1 cellular context compared by ENCODE assay signal in the genomic region with DNA sequence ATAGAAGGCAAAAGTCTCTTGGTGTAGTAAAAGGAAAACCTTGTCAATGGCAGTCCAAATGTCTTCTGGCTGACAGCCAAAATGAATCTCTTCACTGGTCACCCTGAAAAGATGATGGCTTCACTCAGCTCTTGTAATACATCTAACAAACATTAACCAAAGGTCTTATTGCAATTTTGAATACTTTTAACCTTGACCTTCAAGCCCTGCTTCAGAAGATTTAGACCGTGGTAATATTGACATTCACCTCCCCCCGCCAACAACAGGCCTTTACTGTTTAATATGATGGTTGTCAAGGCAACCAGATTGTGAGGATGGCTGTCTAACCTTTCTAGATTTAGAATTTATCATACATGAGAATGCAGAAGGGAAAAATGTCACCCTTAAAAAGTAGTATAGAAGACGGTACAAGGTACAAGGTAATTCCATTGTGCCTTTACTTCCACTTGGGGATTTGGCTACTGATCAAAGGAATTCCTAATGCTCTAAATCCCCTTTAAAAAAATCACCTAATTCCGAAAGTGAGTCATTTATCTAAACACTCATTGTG.
A peak's percentile ranks its signal among the peaks of the same experiment; 100 is the strongest.
TF ChIP-seq lines count a peak whose summit lies in the region.

No MANE protein-coding gene starts in this region.

TF ChIP-seq in HepG2, 621 proteins besides CTCF, POLR2A, EP300 and RAD21 (continued from another document and continues in another):
- TF ChIP-seq, protein P1, sequence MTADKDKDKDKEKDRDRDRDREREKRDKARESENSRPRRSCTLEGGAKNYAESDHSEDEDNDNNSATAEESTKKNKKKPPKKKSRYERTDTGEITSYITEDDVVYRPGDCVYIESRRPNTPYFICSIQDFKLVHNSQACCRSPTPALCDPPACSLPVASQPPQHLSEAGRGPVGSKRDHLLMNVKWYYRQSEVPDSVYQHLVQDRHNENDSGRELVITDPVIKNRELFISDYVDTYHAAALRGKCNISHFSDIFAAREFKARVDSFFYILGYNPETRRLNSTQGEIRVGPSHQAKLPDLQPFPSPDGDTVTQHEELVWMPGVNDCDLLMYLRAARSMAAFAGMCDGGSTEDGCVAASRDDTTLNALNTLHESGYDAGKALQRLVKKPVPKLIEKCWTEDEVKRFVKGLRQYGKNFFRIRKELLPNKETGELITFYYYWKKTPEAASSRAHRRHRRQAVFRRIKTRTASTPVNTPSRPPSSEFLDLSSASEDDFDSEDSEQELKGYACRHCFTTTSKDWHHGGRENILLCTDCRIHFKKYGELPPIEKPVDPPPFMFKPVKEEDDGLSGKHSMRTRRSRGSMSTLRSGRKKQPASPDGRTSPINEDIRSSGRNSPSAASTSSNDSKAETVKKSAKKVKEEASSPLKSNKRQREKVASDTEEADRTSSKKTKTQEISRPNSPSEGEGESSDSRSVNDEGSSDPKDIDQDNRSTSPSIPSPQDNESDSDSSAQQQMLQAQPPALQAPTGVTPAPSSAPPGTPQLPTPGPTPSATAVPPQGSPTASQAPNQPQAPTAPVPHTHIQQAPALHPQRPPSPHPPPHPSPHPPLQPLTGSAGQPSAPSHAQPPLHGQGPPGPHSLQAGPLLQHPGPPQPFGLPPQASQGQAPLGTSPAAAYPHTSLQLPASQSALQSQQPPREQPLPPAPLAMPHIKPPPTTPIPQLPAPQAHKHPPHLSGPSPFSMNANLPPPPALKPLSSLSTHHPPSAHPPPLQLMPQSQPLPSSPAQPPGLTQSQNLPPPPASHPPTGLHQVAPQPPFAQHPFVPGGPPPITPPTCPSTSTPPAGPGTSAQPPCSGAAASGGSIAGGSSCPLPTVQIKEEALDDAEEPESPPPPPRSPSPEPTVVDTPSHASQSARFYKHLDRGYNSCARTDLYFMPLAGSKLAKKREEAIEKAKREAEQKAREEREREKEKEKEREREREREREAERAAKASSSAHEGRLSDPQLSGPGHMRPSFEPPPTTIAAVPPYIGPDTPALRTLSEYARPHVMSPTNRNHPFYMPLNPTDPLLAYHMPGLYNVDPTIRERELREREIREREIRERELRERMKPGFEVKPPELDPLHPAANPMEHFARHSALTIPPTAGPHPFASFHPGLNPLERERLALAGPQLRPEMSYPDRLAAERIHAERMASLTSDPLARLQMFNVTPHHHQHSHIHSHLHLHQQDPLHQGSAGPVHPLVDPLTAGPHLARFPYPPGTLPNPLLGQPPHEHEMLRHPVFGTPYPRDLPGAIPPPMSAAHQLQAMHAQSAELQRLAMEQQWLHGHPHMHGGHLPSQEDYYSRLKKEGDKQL (CRISPR knock-in tag; IDR thresholded peaks at IDR 0.05; ENCODE audit: low read depth), result peak; percentile 91
- TF ChIP-seq SP140L (CRISPR knock-in tag; IDR thresholded peaks at IDR 0.05; ENCODE audit: borderline replicate concordance), result 0 out of 2 replicates have a peak, but pooled peaks have one; percentile 26
- TF ChIP-seq ZNF382 (CRISPR knock-in tag; IDR thresholded peaks at IDR 0.05; ENCODE audit: borderline replicate concordance), result no peak
- TF ChIP-seq CENPT (CRISPR knock-in tag; IDR thresholded peaks at IDR 0.05; ENCODE audit: low read depth), result no peak
- TF ChIP-seq, protein P2, sequence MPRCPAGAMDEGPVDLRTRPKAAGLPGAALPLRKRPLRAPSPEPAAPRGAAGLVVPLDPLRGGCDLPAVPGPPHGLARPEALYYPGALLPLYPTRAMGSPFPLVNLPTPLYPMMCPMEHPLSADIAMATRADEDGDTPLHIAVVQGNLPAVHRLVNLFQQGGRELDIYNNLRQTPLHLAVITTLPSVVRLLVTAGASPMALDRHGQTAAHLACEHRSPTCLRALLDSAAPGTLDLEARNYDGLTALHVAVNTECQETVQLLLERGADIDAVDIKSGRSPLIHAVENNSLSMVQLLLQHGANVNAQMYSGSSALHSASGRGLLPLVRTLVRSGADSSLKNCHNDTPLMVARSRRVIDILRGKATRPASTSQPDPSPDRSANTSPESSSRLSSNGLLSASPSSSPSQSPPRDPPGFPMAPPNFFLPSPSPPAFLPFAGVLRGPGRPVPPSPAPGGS (CRISPR knock-in tag; IDR thresholded peaks at IDR 0.05), result no peak
- TF ChIP-seq ZNF329 (CRISPR knock-in tag; IDR thresholded peaks at IDR 0.05; ENCODE audit: low read depth), result no peak
- no peak for TF ChIP-seq MAF1 (CRISPR knock-in tag; IDR thresholded peaks at IDR 0.05; ENCODE audit: borderline replicate concordance)
- peak; percentile 64 for TF ChIP-seq PPARG (CRISPR knock-in tag; conservative IDR thresholded peaks at IDR 0.05)
- peak; percentile 70; the same call in 1 of the 2 replicates for TF ChIP-seq LCORL (IDR thresholded peaks at IDR 0.05)
- peak; percentile 63; the same call in 1 of the 2 replicates for TF ChIP-seq LCORL (CRISPR knock-in tag; IDR thresholded peaks at IDR 0.05)
- no peak for TF ChIP-seq CBX2 (IDR thresholded peaks at IDR 0.05; ENCODE audit: low read depth, low read length)
- no peak for TF ChIP-seq CBX2 (CRISPR knock-in tag; IDR thresholded peaks at IDR 0.05; ENCODE audit: low read depth)
- no peak for TF ChIP-seq ZNF234 (CRISPR knock-in tag; conservative IDR thresholded peaks at IDR 0.05)
- TF ChIP-seq, protein P3, sequence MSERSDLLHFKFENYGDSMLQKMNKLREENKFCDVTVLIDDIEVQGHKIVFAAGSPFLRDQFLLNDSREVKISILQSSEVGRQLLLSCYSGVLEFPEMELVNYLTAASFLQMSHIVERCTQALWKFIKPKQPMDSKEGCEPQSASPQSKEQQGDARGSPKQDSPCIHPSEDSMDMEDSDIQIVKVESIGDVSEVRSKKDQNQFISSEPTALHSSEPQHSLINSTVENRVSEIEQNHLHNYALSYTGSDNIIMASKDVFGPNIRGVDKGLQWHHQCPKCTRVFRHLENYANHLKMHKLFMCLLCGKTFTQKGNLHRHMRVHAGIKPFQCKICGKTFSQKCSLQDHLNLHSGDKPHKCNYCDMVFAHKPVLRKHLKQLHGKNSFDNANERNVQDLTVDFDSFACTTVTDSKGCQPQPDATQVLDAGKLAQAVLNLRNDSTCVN (CRISPR knock-in tag; IDR thresholded peaks at IDR 0.05; ENCODE audit: borderline replicate concordance), result no peak
- no peak for TF ChIP-seq ZFP41 (CRISPR knock-in tag; IDR thresholded peaks at IDR 0.05; ENCODE audit: borderline replicate concordance)
- no peak for TF ChIP-seq PRMT3 (CRISPR knock-in tag; IDR thresholded peaks at IDR 0.05; ENCODE audit: borderline replicate concordance, low read depth)
- no peak for TF ChIP-seq ZNF256 (CRISPR knock-in tag; conservative IDR thresholded peaks at IDR 0.05)
- TF ChIP-seq, protein P4, sequence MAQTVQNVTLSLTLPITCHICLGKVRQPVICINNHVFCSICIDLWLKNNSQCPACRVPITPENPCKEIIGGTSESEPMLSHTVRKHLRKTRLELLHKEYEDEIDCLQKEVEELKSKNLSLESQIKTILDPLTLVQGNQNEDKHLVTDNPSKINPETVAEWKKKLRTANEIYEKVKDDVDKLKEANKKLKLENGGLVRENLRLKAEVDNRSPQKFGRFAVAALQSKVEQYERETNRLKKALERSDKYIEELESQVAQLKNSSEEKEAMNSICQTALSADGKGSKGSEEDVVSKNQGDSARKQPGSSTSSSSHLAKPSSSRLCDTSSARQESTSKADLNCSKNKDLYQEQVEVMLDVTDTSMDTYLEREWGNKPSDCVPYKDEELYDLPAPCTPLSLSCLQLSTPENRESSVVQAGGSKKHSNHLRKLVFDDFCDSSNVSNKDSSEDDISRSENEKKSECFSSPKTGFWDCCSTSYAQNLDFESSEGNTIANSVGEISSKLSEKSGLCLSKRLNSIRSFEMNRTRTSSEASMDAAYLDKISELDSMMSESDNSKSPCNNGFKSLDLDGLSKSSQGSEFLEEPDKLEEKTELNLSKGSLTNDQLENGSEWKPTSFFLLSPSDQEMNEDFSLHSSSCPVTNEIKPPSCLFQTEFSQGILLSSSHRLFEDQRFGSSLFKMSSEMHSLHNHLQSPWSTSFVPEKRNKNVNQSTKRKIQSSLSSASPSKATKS (CRISPR knock-in tag; IDR thresholded peaks at IDR 0.05), result no peak
- TF ChIP-seq ZNF558 (CRISPR knock-in tag; IDR thresholded peaks at IDR 0.05; ENCODE audit: borderline replicate concordance), result no peak
- TF ChIP-seq XRCC5 (optimal IDR thresholded peaks at IDR 0.05; ENCODE audit: low read length), result no peak
- no peak for TF ChIP-seq NCOA5 (CRISPR knock-in tag; IDR thresholded peaks at IDR 0.05)
- TF ChIP-seq KDM6A (CRISPR knock-in tag; IDR thresholded peaks at IDR 0.05; ENCODE audit: low read depth), result peak; percentile 87
- TF ChIP-seq ZSCAN30 (CRISPR knock-in tag; IDR thresholded peaks at IDR 0.05), result no peak
- TF ChIP-seq KLF15 (CRISPR knock-in tag; IDR thresholded peaks at IDR 0.05; ENCODE audit: borderline replicate concordance), result no peak
- TF ChIP-seq, protein P5, sequence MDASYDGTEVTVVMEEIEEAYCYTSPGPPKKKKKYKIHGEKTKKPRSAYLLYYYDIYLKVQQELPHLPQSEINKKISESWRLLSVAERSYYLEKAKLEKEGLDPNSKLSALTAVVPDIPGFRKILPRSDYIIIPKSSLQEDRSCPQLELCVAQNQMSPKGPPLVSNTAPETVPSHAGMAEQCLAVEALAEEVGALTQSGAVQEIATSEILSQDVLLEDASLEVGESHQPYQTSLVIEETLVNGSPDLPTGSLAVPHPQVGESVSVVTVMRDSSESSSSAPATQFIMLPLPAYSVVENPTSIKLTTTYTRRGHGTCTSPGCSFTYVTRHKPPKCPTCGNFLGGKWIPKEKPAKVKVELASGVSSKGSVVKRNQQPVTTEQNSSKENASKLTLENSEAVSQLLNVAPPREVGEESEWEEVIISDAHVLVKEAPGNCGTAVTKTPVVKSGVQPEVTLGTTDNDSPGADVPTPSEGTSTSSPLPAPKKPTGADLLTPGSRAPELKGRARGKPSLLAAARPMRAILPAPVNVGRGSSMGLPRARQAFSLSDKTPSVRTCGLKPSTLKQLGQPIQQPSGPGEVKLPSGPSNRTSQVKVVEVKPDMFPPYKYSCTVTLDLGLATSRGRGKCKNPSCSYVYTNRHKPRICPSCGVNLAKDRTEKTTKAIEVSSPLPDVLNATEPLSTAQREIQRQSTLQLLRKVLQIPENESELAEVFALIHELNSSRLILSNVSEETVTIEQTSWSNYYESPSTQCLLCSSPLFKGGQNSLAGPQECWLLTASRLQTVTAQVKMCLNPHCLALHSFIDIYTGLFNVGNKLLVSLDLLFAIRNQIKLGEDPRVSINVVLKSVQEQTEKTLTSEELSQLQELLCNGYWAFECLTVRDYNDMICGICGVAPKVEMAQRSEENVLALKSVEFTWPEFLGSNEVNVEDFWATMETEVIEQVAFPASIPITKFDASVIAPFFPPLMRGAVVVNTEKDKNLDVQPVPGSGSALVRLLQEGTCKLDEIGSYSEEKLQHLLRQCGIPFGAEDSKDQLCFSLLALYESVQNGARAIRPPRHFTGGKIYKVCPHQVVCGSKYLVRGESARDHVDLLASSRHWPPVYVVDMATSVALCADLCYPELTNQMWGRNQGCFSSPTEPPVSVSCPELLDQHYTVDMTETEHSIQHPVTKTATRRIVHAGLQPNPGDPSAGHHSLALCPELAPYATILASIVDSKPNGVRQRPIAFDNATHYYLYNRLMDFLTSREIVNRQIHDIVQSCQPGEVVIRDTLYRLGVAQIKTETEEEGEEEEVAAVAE (CRISPR knock-in tag; IDR thresholded peaks at IDR 0.05; ENCODE audit: borderline replicate concordance), result no peak
- TF ChIP-seq, protein P6, sequence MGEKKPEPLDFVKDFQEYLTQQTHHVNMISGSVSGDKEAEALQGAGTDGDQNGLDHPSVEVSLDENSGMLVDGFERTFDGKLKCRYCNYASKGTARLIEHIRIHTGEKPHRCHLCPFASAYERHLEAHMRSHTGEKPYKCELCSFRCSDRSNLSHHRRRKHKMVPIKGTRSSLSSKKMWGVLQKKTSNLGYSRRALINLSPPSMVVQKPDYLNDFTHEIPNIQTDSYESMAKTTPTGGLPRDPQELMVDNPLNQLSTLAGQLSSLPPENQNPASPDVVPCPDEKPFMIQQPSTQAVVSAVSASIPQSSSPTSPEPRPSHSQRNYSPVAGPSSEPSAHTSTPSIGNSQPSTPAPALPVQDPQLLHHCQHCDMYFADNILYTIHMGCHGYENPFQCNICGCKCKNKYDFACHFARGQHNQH (CRISPR knock-in tag; IDR thresholded peaks at IDR 0.05), result peak; percentile 90
- TF ChIP-seq NR2C2 (CRISPR knock-in tag; IDR thresholded peaks at IDR 0.05; ENCODE audit: borderline replicate concordance), result 0 out of 2 replicates have a peak, but pooled peaks have one; percentile 53
- TF ChIP-seq, protein P7, sequence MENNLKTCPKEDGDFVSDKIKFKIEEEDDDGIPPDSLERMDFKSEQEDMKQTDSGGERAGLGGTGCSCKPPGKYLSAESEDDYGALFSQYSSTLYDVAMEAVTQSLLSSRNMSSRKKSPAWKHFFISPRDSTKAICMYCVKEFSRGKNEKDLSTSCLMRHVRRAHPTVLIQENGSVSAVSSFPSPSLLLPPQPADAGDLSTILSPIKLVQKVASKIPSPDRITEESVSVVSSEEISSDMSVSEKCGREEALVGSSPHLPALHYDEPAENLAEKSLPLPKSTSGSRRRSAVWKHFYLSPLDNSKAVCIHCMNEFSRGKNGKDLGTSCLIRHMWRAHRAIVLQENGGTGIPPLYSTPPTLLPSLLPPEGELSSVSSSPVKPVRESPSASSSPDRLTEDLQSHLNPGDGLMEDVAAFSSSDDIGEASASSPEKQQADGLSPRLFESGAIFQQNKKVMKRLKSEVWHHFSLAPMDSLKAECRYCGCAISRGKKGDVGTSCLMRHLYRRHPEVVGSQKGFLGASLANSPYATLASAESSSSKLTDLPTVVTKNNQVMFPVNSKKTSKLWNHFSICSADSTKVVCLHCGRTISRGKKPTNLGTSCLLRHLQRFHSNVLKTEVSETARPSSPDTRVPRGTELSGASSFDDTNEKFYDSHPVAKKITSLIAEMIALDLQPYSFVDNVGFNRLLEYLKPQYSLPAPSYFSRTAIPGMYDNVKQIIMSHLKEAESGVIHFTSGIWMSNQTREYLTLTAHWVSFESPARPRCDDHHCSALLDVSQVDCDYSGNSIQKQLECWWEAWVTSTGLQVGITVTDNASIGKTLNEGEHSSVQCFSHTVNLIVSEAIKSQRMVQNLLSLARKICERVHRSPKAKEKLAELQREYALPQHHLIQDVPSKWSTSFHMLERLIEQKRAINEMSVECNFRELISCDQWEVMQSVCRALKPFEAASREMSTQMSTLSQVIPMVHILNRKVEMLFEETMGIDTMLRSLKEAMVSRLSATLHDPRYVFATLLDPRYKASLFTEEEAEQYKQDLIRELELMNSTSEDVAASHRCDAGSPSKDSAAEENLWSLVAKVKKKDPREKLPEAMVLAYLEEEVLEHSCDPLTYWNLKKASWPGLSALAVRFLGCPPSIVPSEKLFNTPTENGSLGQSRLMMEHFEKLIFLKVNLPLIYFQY (CRISPR knock-in tag; IDR thresholded peaks at IDR 0.05; ENCODE audit: borderline replicate concordance), result no peak
- no peak for TF ChIP-seq HOXA9 (CRISPR knock-in tag; IDR thresholded peaks at IDR 0.05; ENCODE audit: borderline replicate concordance)
- TF ChIP-seq, protein P8, sequence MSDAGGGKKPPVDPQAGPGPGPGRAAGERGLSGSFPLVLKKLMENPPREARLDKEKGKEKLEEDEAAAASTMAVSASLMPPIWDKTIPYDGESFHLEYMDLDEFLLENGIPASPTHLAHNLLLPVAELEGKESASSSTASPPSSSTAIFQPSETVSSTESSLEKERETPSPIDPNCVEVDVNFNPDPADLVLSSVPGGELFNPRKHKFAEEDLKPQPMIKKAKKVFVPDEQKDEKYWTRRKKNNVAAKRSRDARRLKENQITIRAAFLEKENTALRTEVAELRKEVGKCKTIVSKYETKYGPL (CRISPR knock-in tag; IDR thresholded peaks at IDR 0.05), result no peak
- peak; percentile 72; the same call in 1 of the 2 replicates for TF ChIP-seq HDAC1 (CRISPR knock-in tag; IDR thresholded peaks at IDR 0.05)
- no peak for TF ChIP-seq ZNF446 (CRISPR knock-in tag; IDR thresholded peaks at IDR 0.05)
- no peak for TF ChIP-seq ZNF841 (CRISPR knock-in tag; IDR thresholded peaks at IDR 0.05; ENCODE audit: borderline replicate concordance)
- no peak for TF ChIP-seq HOXA7 (CRISPR knock-in tag; IDR thresholded peaks at IDR 0.05)
- no peak for TF ChIP-seq CBX1 (IDR thresholded peaks at IDR 0.05; ENCODE audit: low read depth)
- TF ChIP-seq FOXK1 (CRISPR knock-in tag; IDR thresholded peaks at IDR 0.05; ENCODE audit: borderline replicate concordance, low read depth), result peak; percentile 89; the same call in 1 of the 2 replicates
- no peak for TF ChIP-seq ZNF557 (CRISPR knock-in tag; IDR thresholded peaks at IDR 0.05)
- TF ChIP-seq POLR2AphosphoS2 (IDR thresholded peaks at IDR 0.05; ENCODE audit: low read depth, low read length), result no peak
